ENCODE assay signal across 13 cellular contexts in the genomic region with DNA sequence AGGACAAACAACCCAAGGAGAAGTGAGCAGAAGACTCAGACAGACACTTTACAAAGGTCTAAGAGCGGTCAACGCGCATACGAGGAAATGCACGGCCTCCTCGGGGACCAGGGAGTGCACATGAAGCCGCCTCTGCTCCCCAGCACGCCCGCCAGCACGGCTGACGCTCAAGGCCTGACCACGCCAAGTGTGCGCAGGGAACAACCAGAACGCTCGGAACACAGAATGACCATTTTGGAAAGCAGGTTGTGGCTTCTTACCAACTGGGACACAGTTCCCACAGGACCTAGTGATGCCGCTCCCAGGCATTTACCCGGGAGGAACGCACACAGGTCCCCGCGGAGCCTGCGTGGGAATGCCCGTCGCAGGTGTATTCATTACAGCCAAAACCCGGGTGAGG.
DNase-seq lines count a peak whose midpoint lies in the region; ATAC-seq and TF ChIP-seq lines count a peak whose summit lies in the region.
"Had no signal": no experiment of that assay in that cellular context is flagged by ENCODE, and none has a peak within 500 bp of the region (broad histone marks: within the 10 kb centered on the region; RNA-seq: fewer than 3 reads in every experiment).

No MANE protein-coding gene starts in this region.

- H3K27me3 Mint-ChIP-seq in chondrocyte (ENCODE audit: low read depth): peaks cover 29% of the 10 kb centered on the region
- peaks cover 14% of the 10 kb centered on the region for H3K27me3 Mint-ChIP-seq in nephron progenitor cell (ENCODE audit: low read depth, poor library complexity)

- DNase-seq in chondrocyte (ENCODE audit: low spot score) (peak; percentile 41), nephron progenitor cell (no peak), upper lobe of left lung (no peak), LoVo (ENCODE audit: low spot score) (no peak), Ammon's horn (ENCODE audit: low spot score) (no peak)
- DNase-seq: BE2C; CD4-positive, CD25-positive, alpha-beta regulatory T cell; DMS53; GF-D8 had no signal

- H3K36me3 ChIP-seq in upper lobe of left lung: no peaks in the 10 kb centered on the region
- H3K36me3 ChIP-seq: BE2C had no signal

- TF ChIP-seq CTCF in C4-2B (conservative IDR thresholded peaks at IDR 0.05): no peak
- TF ChIP-seq CTCF in chondrocyte (IDR thresholded peaks at IDR 0.05): no peak
- no peak for TF ChIP-seq CTCF in nephron progenitor cell (IDR thresholded peaks at IDR 0.05)
- no peak for TF ChIP-seq CTCF in upper lobe of left lung (IDR thresholded peaks at IDR 0.05)

- no peaks in the 10 kb centered on the region for H3K27me3 ChIP-seq in upper lobe of left lung
- H3K27me3 ChIP-seq: BE2C had no signal

- H3K4me3 Mint-ChIP-seq in chondrocyte (ENCODE audit: unreplicated experiment): no peak overlapping the region
- no peak overlapping the region for H3K4me3 Mint-ChIP-seq in nephron progenitor cell
- H3K4me3 Mint-ChIP-seq: CD4-positive, CD25-positive, alpha-beta regulatory T cell had no signal

- H3K36me3 Mint-ChIP-seq in chondrocyte (ENCODE audit: low read depth): no peaks in the 10 kb centered on the region
- no peaks in the 10 kb centered on the region for H3K36me3 Mint-ChIP-seq in nephron progenitor cell (ENCODE audit: low read depth)
- H3K36me3 Mint-ChIP-seq: CD4-positive, CD25-positive, alpha-beta regulatory T cell had no signal

- TF ChIP-seq POLR2A in upper lobe of left lung (IDR thresholded peaks at IDR 0.05): no peak

- H3K27ac ChIP-seq in C4-2B (peak overlapping the region; percentile 62; the same call in 1 of the 2 replicates), upper lobe of left lung (no peak overlapping the region)
- H3K27ac ChIP-seq: HL-60 had no signal

- H3K27ac Mint-ChIP-seq in chondrocyte (ENCODE audit: unreplicated experiment) (no peak overlapping the region), nephron progenitor cell (peak overlapping the region; percentile 36)
- H3K27ac Mint-ChIP-seq: CD4-positive, CD25-positive, alpha-beta regulatory T cell had no signal

- ATAC-seq in upper lobe of left lung (ENCODE audit: low FRiP score in 2 of 2) (no peak), GM18867 (IDR thresholded peaks at IDR 0.05; ENCODE audit: unreplicated experiment) (no peak)
- ATAC-seq: HCT116 had no signal

- H3K4me1 Mint-ChIP-seq in chondrocyte (ENCODE audit: low read depth) (no peaks in the 10 kb centered on the region), nephron progenitor cell (peaks cover 60% of the 10 kb centered on the region)
- H3K4me1 Mint-ChIP-seq: CD4-positive, CD25-positive, alpha-beta regulatory T cell had no signal

- WGBS in upper lobe of left lung, 2 donors: 82 to 89% methylated on average over 15 to 20 of the region's 24 CpGs

- TF ChIP-seq EP300 in upper lobe of left lung (IDR thresholded peaks at IDR 0.05): no peak

- no peaks in the 10 kb centered on the region for H3K4me1 ChIP-seq in upper lobe of left lung

- H3K9me3 ChIP-seq in upper lobe of left lung: no peaks in the 10 kb centered on the region
- H3K9me3 ChIP-seq: BE2C had no signal

- H3K9me3 Mint-ChIP-seq in chondrocyte (ENCODE audit: low read depth) (no peaks in the 10 kb centered on the region), nephron progenitor cell (peaks cover 3% of the 10 kb centered on the region)

- H3K4me3 ChIP-seq in upper lobe of left lung: no peak overlapping the region
